8 cellular contexts compared by ENCODE assay signal in genomic region chr7:106864298-106865081, GRCh38. TPM values are rescaled to one million over a fixed set of nuclear protein-coding genes. Genes with fewer than 3 reads are reported as not detected.
DNase-seq lines count a peak whose midpoint lies in the region; ATAC-seq and TF ChIP-seq lines count a peak whose summit lies in the region.

No MANE protein-coding gene starts in this region.

- POLR2A ChIA-PET in Caco-2 (lab: Charles Lee) = no interaction called here

- H3K4me3 ChIP-seq in SK-N-MC = peak overlapping the region; percentile 65
- peak overlapping the region; percentile 38 for H3K4me3 ChIP-seq in rectal smooth muscle tissue (ENCODE audit: low read length)
- no peak overlapping the region for H3K4me3 ChIP-seq in ascending aorta
- H3K4me3 ChIP-seq in testis = no peak overlapping the region
- H3K4me3 ChIP-seq in Caco-2 (ENCODE audit: low read depth, low read length) = no peak overlapping the region

- 82 to 88% methylated on average over 2 of the region's 2 CpGs for WGBS in testis, 2 donors

- H3K4me1 ChIP-seq in rectal smooth muscle tissue (ENCODE audit: control insufficient read depth, insufficient read depth, low read length) (no peaks in the 10 kb centered on the region), ascending aorta (no peaks in the 10 kb centered on the region), testis (peaks cover under 1% of the 10 kb centered on the region), Caco-2 (no peaks in the 10 kb centered on the region)

- H3K9me3 Mint-ChIP-seq in Caco-2 (ENCODE audit: unreplicated experiment) = no peaks in the 10 kb centered on the region

- CTCF ChIA-PET in Caco-2 (lab: Charles Lee) = no interaction called here

- H3K27ac ChIP-seq in SK-N-MC (no peak overlapping the region), rectal smooth muscle tissue (ENCODE audit: low read depth, low read length) (no peak overlapping the region), ascending aorta (no peak overlapping the region), testis (no peak overlapping the region)

- DNase-seq in SK-N-MC (ENCODE audit: low read depth, low spot score) (no peak), ascending aorta (ENCODE audit: low spot score in 2 of 2) (no peak), testis (no peak), Caco-2 (no peak), KG1 (lab: John Stamatoyannopoulos, UW) (no peak)

- ATAC-seq in GM18907 (IDR thresholded peaks at IDR 0.05; ENCODE audit: unreplicated experiment) (peak; percentile 25), HG02759 (IDR thresholded peaks at IDR 0.05; ENCODE audit: unreplicated experiment) (peak; percentile 36)

- H3K36me3 Mint-ChIP-seq in Caco-2 (ENCODE audit: insufficient read depth, unreplicated experiment) = no peaks in the 10 kb centered on the region

- H3K36me3 ChIP-seq in SK-N-MC (ENCODE audit: insufficient read depth, low read length) = no peaks in the 10 kb centered on the region
- no peaks in the 10 kb centered on the region for H3K36me3 ChIP-seq in rectal smooth muscle tissue (ENCODE audit: control insufficient read depth, insufficient read depth, low read length)
- H3K36me3 ChIP-seq in ascending aorta = no peaks in the 10 kb centered on the region
- no peaks in the 10 kb centered on the region for H3K36me3 ChIP-seq in testis (ENCODE audit: low read depth, missing control alignments)
- no peaks in the 10 kb centered on the region for H3K36me3 ChIP-seq in Caco-2 (ENCODE audit: control insufficient read depth, insufficient read depth, low read length)

- H3K27ac Mint-ChIP-seq in Caco-2 (ENCODE audit: unreplicated experiment) = no peak overlapping the region

- H3K27me3 ChIP-seq in rectal smooth muscle tissue (ENCODE audit: control insufficient read depth, insufficient read depth, low read length) (no peaks in the 10 kb centered on the region), ascending aorta (no peaks in the 10 kb centered on the region), testis (no peaks in the 10 kb centered on the region), Caco-2 (replicated peaks; ENCODE audit: control insufficient read depth, insufficient read depth, low read length) (no peaks in the 10 kb centered on the region)

- BruUV-seq in Caco-2 (replicated peaks; lab: Mats Ljungman, UMichigan) = no TSS peak

- no peak overlapping the region for H3K4me3 Mint-ChIP-seq in Caco-2 (ENCODE audit: unreplicated experiment)

- H3K4me1 Mint-ChIP-seq in Caco-2 (ENCODE audit: low read depth, unreplicated experiment) = no peaks in the 10 kb centered on the region

- peaks cover 21% of the 10 kb centered on the region for H3K27me3 Mint-ChIP-seq in Caco-2 (ENCODE audit: insufficient read depth, unreplicated experiment)

- H3K9ac ChIP-seq in SK-N-MC (ENCODE audit: insufficient read length) = peak overlapping the region; percentile 51
- no peak overlapping the region for H3K9ac ChIP-seq in rectal smooth muscle tissue (ENCODE audit: low read length)

- intact Hi-C loops in ascending aorta (cut with DNase I) = no loop called here
- intact Hi-C loops in testis (cut with DNase I; ENCODE audit: low total_unique reads) = no loop called here
- intact Hi-C loops in Caco-2 (cut with micrococcal nuclease; ENCODE audit: unreplicated experiment) = no loop called here

- no peak for TF ChIP-seq POLR2A in testis (IDR thresholded peaks at IDR 0.05)

- no peak for TF ChIP-seq CTCF in ascending aorta (IDR thresholded peaks at IDR 0.05)
- TF ChIP-seq CTCF in testis (IDR thresholded peaks at IDR 0.05) = no peak
- TF ChIP-seq CTCF in Caco-2 (IDR thresholded peaks at IDR 0.05; ENCODE audit: insufficient read depth in 1 of 2, low read depth in 1 of 2, low read length in 1 of 2, severe bottlenecking in 1 of 2, unreplicated experiment in 1 of 2) = no peak

- H3K9me3 ChIP-seq in SK-N-MC (ENCODE audit: low read depth, low read length) (no peaks in the 10 kb centered on the region), ascending aorta (no peaks in the 10 kb centered on the region), testis (no peaks in the 10 kb centered on the region), Caco-2 (no peaks in the 10 kb centered on the region)

RNA-seq across cellular contexts. Expression of gene PIK3CG, which starts 0.6 kb away (rescaled TPM):
- total RNA-seq in ascending aorta (2.0 TPM), testis (10 to 100 TPM in 1 of 2 donors, 1 to 10 TPM in 1; 6.5 to 10.3 TPM), Caco-2 (2022) (not detected in 2 replicates)
- 9.3 TPM for polyA plus RNA-seq in testis (ENCODE audit: insufficient read depth, low read depth, low replicate concordance)

Comparison
In these comparisons a context has a peak if more than half of its experiments do, and no peak if none do; other contexts are left out.
1. H3K4me3 ChIP-seq: peak in SK-N-MC (single experiment) and rectal smooth muscle tissue (single experiment); none in ascending aorta (0 of 2), testis (0 of 2) and Caco-2 (single experiment).